20 cellular contexts compared by ENCODE assay signal in genomic region chr2:54429055-54429454, GRCh38. TPM values are rescaled to one million over a fixed set of nuclear protein-coding genes. Genes with fewer than 3 reads are reported as not detected.
A peak's percentile ranks its signal among the peaks of the same experiment; 100 is the strongest.
DNase-seq lines count a peak whose midpoint lies in the region; ATAC-seq and TF ChIP-seq lines count a peak whose summit lies in the region.
"Had no signal": no experiment of that assay in that cellular context is flagged by ENCODE, and none has a peak within 500 bp of the region (broad histone marks: within the 10 kb centered on the region; RNA-seq: fewer than 3 reads in every experiment).

No MANE protein-coding gene starts in this region.

- H3K27me3 ChIP-seq in heart left ventricle = no peaks in the 10 kb centered on the region
- no peaks in the 10 kb centered on the region for H3K27me3 ChIP-seq in rectal smooth muscle tissue (ENCODE audit: control insufficient read depth, insufficient read depth, low read length)
- H3K27me3 ChIP-seq in upper lobe of right lung = no peaks in the 10 kb centered on the region
- no peaks in the 10 kb centered on the region; the same call in 1 of the 2 replicates for H3K27me3 ChIP-seq in H7 (ENCODE audit: control insufficient read depth, insufficient read depth, low read length)

- peak overlapping the region; percentile 72 to 94 (median 85) for H3K27ac ChIP-seq in heart left ventricle
- peak overlapping the region; percentile 6 for H3K27ac ChIP-seq in rectal smooth muscle tissue (ENCODE audit: low read depth, low read length)
- peak overlapping the region; percentile 92 for H3K27ac ChIP-seq in upper lobe of right lung

- no peak for TF ChIP-seq POLR2A in heart left ventricle (IDR thresholded peaks at IDR 0.05)

- H3K36me3 ChIP-seq in heart left ventricle = no peaks in the 10 kb centered on the region
- no peaks in the 10 kb centered on the region for H3K36me3 ChIP-seq in rectal smooth muscle tissue (ENCODE audit: control insufficient read depth, insufficient read depth, low read length)
- H3K36me3 ChIP-seq in upper lobe of right lung = no peaks in the 10 kb centered on the region
- H3K36me3 ChIP-seq in H7 (replicated peaks; ENCODE audit: control insufficient read depth, insufficient read depth, low read length) = no peaks in the 10 kb centered on the region

- peaks cover 0 to 85% (median 60%) of the 10 kb centered on the region in 12 donors for H3K4me1 ChIP-seq in heart left ventricle
- peaks cover 6% of the 10 kb centered on the region for H3K4me1 ChIP-seq in rectal smooth muscle tissue (ENCODE audit: control insufficient read depth, insufficient read depth, low read length)
- H3K4me1 ChIP-seq in upper lobe of right lung = peaks cover 56% of the 10 kb centered on the region

- ATAC-seq in heart left ventricle (no peak), Right ventricle myocardium superior (ENCODE audit: poor library complexity) (no peak), upper lobe of right lung (no peak)
- ATAC-seq: activated T-helper 17 cell treated with anti-CD3 and anti-CD28 coated beads, Interleukin-2, amount 50 U/mL, for 72 hours; left colon had no signal

- H3K9me3 ChIP-seq in heart left ventricle (no peaks in the 10 kb centered on the region), upper lobe of right lung (no peaks in the 10 kb centered on the region)

- WGBS in heart left ventricle, 4 donors = 36 to 46% (median 41%) methylated on average over 5 of the region's 5 CpGs

- H3K4me3 ChIP-seq in heart left ventricle (no peak overlapping the region), fibroblast of the aortic adventitia (ENCODE audit: low read depth, low read length) (no peak overlapping the region), rectal smooth muscle tissue (ENCODE audit: low read length) (no peak overlapping the region), upper lobe of right lung (no peak overlapping the region), H7 (ENCODE audit: insufficient read depth, low read depth, low read length) (no peak overlapping the region)

- TF ChIP-seq CTCF in heart left ventricle (IDR thresholded peaks at IDR 0.05) = no peak
- no peak for TF ChIP-seq CTCF in fibroblast of the aortic adventitia (IDR thresholded peaks at IDR 0.05; ENCODE audit: insufficient read depth, low read length)
- no peak for TF ChIP-seq CTCF in upper lobe of right lung (IDR thresholded peaks at IDR 0.05)

- DNase-seq in heart left ventricle (no peak), Right ventricle myocardium superior (no peak), fibroblast of the aortic adventitia (ENCODE audit: low read depth) (peak; percentile 93), upper lobe of right lung (no peak), H7 (no peak), NCI-H187 (lab: John Stamatoyannopoulos, UW) (no peak), T-helper 1 cell (no peak)
- DNase-seq: activated CD4-positive, alpha-beta T cell treated with anti-CD3 and anti-CD28 coated beads for 1 hour; CD4-positive, CD25-positive, alpha-beta regulatory T cell; DMS79 treated with DMSO at 0.1 percent for 48 hours; foreskin melanocyte; left colon; NCI-H187 treated with DMSO at 0.1 percent for 48 hours; NCI-H345; NK-92 treated with Interleukin-12 subunit alpha and Interleukin-12 subunit beta, amount 100 ng/mL, for 24 hours; occipital lobe; small intestine; stimulated activated CD4-positive, alpha-beta T cell treated with anti-CD3 and anti-CD28 coated beads, Interleukin-4, amount 100 ng/mL, for 24 hours had no signal

- intact Hi-C loops in heart left ventricle (cut with DNase I) (no loop called here), Right ventricle myocardium superior (cut with DNase I) (loop anchor here (10.0 kb wide), 1 partner anchor 64 kb away; no protein-coding TSS in a partner anchor), upper lobe of right lung (cut with DNase I) (no loop called here)

- H3K9ac ChIP-seq in rectal smooth muscle tissue (ENCODE audit: low read length) = no peak overlapping the region

RNA-seq across cellular contexts. Expression of gene SPTBN1, which starts 27.1 kb away (rescaled TPM):
- total RNA-seq in heart left ventricle (100 to 1,000 TPM; 378 to 659 (median 424) TPM), Right ventricle myocardium superior (391 TPM), fibroblast of the aortic adventitia (ENCODE audit: low replicate concordance) (254 and 293 TPM in 2 replicates), upper lobe of right lung (813 TPM)
- 100 to 1,000 TPM; 124 to 170 TPM for polyA plus RNA-seq in heart left ventricle
- total RNA-seq in H7 (2014; rRNA removed; shearing (Covaris generic)) = 100 and 141 TPM in 2 replicates

Comparison
In these comparisons a context has a peak if more than half of its experiments do, and no peak if none do; other contexts are left out.
1. H3K27ac ChIP-seq: peak in every context shown above with its lines; median percentile 92 in upper lobe of right lung; 85 in heart left ventricle; 6 in rectal smooth muscle tissue.